In genomic region chr3:191901746-191902145, GRCh38 we compare ENCODE assay signal across 31 cellular contexts.
DNase-seq lines count a peak whose midpoint lies in the region; ATAC-seq and TF ChIP-seq lines count a peak whose summit lies in the region.
"Had no signal": no experiment of that assay in that cellular context is flagged by ENCODE, and none has a peak within 500 bp of the region (broad histone marks: within the 10 kb centered on the region; RNA-seq: fewer than 3 reads in every experiment).

No MANE protein-coding gene starts in this region.

- H3K4me2 ChIP-seq in smooth muscle cell: no peak overlapping the region
- H3K4me2 ChIP-seq: A549 had no signal

- H3K4me1 ChIP-seq in HUES6 (ENCODE audit: control insufficient read depth, insufficient read depth, low read length) (peaks cover 9% of the 10 kb centered on the region; the same call in 1 of the 2 replicates), RWPE2 (ENCODE audit: insufficient read depth, poor library complexity, severe bottlenecking) (no peaks in the 10 kb centered on the region), smooth muscle cell (ENCODE audit: low read depth) (no peaks in the 10 kb centered on the region)
- H3K4me1 ChIP-seq: A549, pancreas, right atrium auricular region, vagina had no signal

- 89% methylated on average over 2 of the region's 2 CpGs for WGBS in smooth muscle cell (ENCODE audit: low lambda C conversion rate)

- no peaks in the 10 kb centered on the region for H3K79me2 ChIP-seq in smooth muscle cell (ENCODE audit: low read depth)

- ATAC-seq in RWPE2 (ENCODE audit: low read depth) (peak; percentile 82), HG02623 (IDR thresholded peaks at IDR 0.05; ENCODE audit: unreplicated experiment) (no peak), HG03039 (IDR thresholded peaks at IDR 0.05; ENCODE audit: unreplicated experiment) (no peak)
- ATAC-seq: A549; activated CD8-positive, alpha-beta memory T cell treated with anti-CD3 and anti-CD28 coated beads, Interleukin-2, amount 10 ng/mL, durations not matched to agents 7 days and 5 days; activated naive CD8-positive, alpha-beta T cell treated with anti-CD3 and anti-CD28 coated beads, Interleukin-2, amount 50 U/mL, for 24 hours; GM12878; left colon; pancreas; stimulated activated naive CD8-positive, alpha-beta T cell treated with anti-CD3 and anti-CD28 coated beads, Interleukin-15, amount 100 ng/mL, for 72 hours had no signal

- no peaks in the 10 kb centered on the region for H3K36me3 ChIP-seq in HUES6 (ENCODE audit: control insufficient read depth, insufficient read depth, low read length)
- H3K36me3 ChIP-seq in RWPE2 (ENCODE audit: low read depth): no peaks in the 10 kb centered on the region
- H3K36me3 ChIP-seq in smooth muscle cell (ENCODE audit: low read depth): no peaks in the 10 kb centered on the region
- H3K36me3 ChIP-seq: pancreas, right atrium auricular region, vagina had no signal

- TF ChIP-seq CTCF in RWPE2 (IDR thresholded peaks at IDR 0.05; ENCODE audit: poor library complexity, severe bottlenecking) (no peak), smooth muscle cell (IDR thresholded peaks at IDR 0.05; ENCODE audit: borderline replicate concordance, insufficient read depth, poor library complexity, severe bottlenecking) (no peak)

- peak; percentile 30 for DNase-seq in ACHN
- DNase-seq in RWPE2 (ENCODE audit: low spot score): no peak
- peak; percentile 48 for DNase-seq in glomerular visceral epithelial cell (ENCODE audit: extremely low spot score)
- DNase-seq in smooth muscle cell (lab: John Stamatoyannopoulos, UW; ENCODE audit: unreplicated experiment): no peak
- DNase-seq in NCI-H1930 (lab: John Stamatoyannopoulos, UW): no peak
- DNase-seq: activated CD4-positive, CD25-positive, alpha-beta regulatory T cell; activated CD8-positive, alpha-beta memory T cell treated with anti-CD3 and anti-CD28 coated beads, Interleukin-2, amount 10 ng/mL, durations not matched to agents 7 days and 5 days; activated naive CD4-positive, alpha-beta T cell; activated naive CD8-positive, alpha-beta T cell treated with anti-CD3 and anti-CD28 coated beads, Interleukin-2, amount 50 U/mL, for 24 hours; activated T-cell treated with anti-CD3 and anti-CD28 coated beads, Interleukin-2, amount 50 U/mL, for 48 hours; AML-193; CD4-positive, alpha-beta T cell; DMS 273 treated with DMSO at 0.1 percent for 48 hours; dorsolateral prefrontal cortex; hippocampal formation; left colon; NCI-H1048; NCI-H446 treated with DMSO at 0.1 percent for 48 hours; NCI-H82; nephron progenitor cell; pancreas; stimulated activated CD4-positive, alpha-beta T cell treated with anti-CD3 and anti-CD28 coated beads, Interleukin-2, amount 100 ng/mL, for 24 hours; stimulated activated naive CD8-positive, alpha-beta T cell treated with anti-CD3 and anti-CD28 coated beads, Interleukin-15, amount 100 ng/mL, for 72 hours; T-helper 1 cell had no signal

- H3K9ac ChIP-seq in HUES6 (ENCODE audit: low read length) (peak overlapping the region; percentile 66), smooth muscle cell (ENCODE audit: low read depth) (no peak overlapping the region)

- H3K27ac ChIP-seq in HUES6 (ENCODE audit: low read depth, low read length) (peak overlapping the region; percentile 94; the same call in 1 of the 2 replicates), RWPE2 (ENCODE audit: poor library complexity, severe bottlenecking) (no peak overlapping the region), smooth muscle cell (ENCODE audit: low read depth) (no peak overlapping the region)
- H3K27ac ChIP-seq: A549, dorsolateral prefrontal cortex, pancreas, right atrium auricular region, vagina had no signal

- H3K4me3 ChIP-seq in HUES6 (ENCODE audit: low read depth, low read length) (no peak overlapping the region), RWPE2 (ENCODE audit: severe bottlenecking) (no peak overlapping the region), smooth muscle cell (no peak overlapping the region)
- H3K4me3 ChIP-seq: A549, dorsolateral prefrontal cortex, GM12878, pancreas, right atrium auricular region, vagina had no signal

- no peak overlapping the region for H2AFZ ChIP-seq in smooth muscle cell (ENCODE audit: low read depth)

- H3F3A ChIP-seq in smooth muscle cell (ENCODE audit: low read depth): no peaks in the 10 kb centered on the region

- H3K9me3 ChIP-seq in HUES6 (ENCODE audit: control insufficient read depth, insufficient read depth, low read depth, low read length) (no peaks in the 10 kb centered on the region), RWPE2 (ENCODE audit: severe bottlenecking) (no peaks in the 10 kb centered on the region), smooth muscle cell (replicated peaks; ENCODE audit: low read depth) (no peaks in the 10 kb centered on the region)
- H3K9me3 ChIP-seq: A549, pancreas, right atrium auricular region, vagina had no signal

- no peaks in the 10 kb centered on the region for H4K20me1 ChIP-seq in smooth muscle cell (ENCODE audit: low read depth)

- H3K27me3 ChIP-seq in HUES6 (ENCODE audit: control insufficient read depth, insufficient read depth, low read length) (no peaks in the 10 kb centered on the region), RWPE2 (ENCODE audit: insufficient read depth, poor library complexity, severe bottlenecking) (no peaks in the 10 kb centered on the region), smooth muscle cell (ENCODE audit: low read depth) (no peaks in the 10 kb centered on the region)
- H3K27me3 ChIP-seq: dorsolateral prefrontal cortex, pancreas, right atrium auricular region, vagina had no signal

- in situ Hi-C loops in ACHN (cut with HindIII; ENCODE audit: low pct_ligation_motif_present, low pct_unique_long_range_greater_than_20kb, low sequenced_read_pairs): no loop called here

Comparison
In these comparisons a context has a peak if more than half of its experiments do, and no peak if none do; other contexts are left out.
1. DNase-seq: peak in ACHN (single experiment) and glomerular visceral epithelial cell (single experiment); none in RWPE2 (single experiment), smooth muscle cell (single experiment) and NCI-H1930 (0 of 2).